Comparison of ENCODE assay signal across 11 cellular contexts in genomic region chr21:44966135-44967081, GRCh38. TPM values are rescaled to one million over a fixed set of nuclear protein-coding genes. Genes with fewer than 3 reads are reported as not detected.
A peak's percentile ranks its signal among the peaks of the same experiment; 100 is the strongest.
DNase-seq lines count a peak whose midpoint lies in the region; ATAC-seq, FAIRE-seq and TF ChIP-seq lines count a peak whose summit lies in the region.
"Had no signal": no experiment of that assay in that cellular context is flagged by ENCODE, and none has a peak within 500 bp of the region (broad histone marks: within the 10 kb centered on the region; RNA-seq: fewer than 3 reads in every experiment).

No MANE protein-coding gene starts in this region.

- H3K9me3 Mint-ChIP-seq in immature natural killer cell = no peaks in the 10 kb centered on the region

- peak overlapping the region in 3 of 6 donors; percentile 31 to 92 (median 49) for H3K27ac Mint-ChIP-seq in immature natural killer cell

- peak; percentile 42 for DNase-seq in KG1 (lab: John Stamatoyannopoulos, UW)
- DNase-seq in ascending aorta (ENCODE audit: low spot score in 2 of 2) = no peak
- no peak for DNase-seq in immature natural killer cell
- DNase-seq in omental fat pad (ENCODE audit: low spot score) = no peak
- no peak for DNase-seq in D341Med (ENCODE audit: low spot score)
- DNase-seq in small intestine = no peak
- DNase-seq: GM23248, NCI-H2107 had no signal

- peaks cover 4 to 21% (median 20%) of the 10 kb centered on the region in 3 donors for H3K36me3 Mint-ChIP-seq in immature natural killer cell

- peak overlapping the region; percentile 7 to 78 (median 73) for H3K4me3 Mint-ChIP-seq in immature natural killer cell

- H3K9me3 ChIP-seq in ascending aorta = no peaks in the 10 kb centered on the region
- H3K9me3 ChIP-seq in small intestine (ENCODE audit: control insufficient read depth, low read depth) = no peaks in the 10 kb centered on the region

- intact Hi-C loops in ascending aorta (cut with DNase I) = no loop called here

- H3K27me3 ChIP-seq in ascending aorta = no peaks in the 10 kb centered on the region
- no peaks in the 10 kb centered on the region for H3K27me3 ChIP-seq in small intestine (ENCODE audit: control insufficient read depth in 2 of 2, insufficient read depth in 2 of 2, low read length in 2 of 2)

- ATAC-seq in omental fat pad (ENCODE audit: low FRiP score) = no peak
- ATAC-seq in GM21737 (IDR thresholded peaks at IDR 0.05; ENCODE audit: unreplicated experiment) = no peak

- peaks cover 23 to 46% of the 10 kb centered on the region in 2 donors for H3K4me1 ChIP-seq in ascending aorta
- peaks cover 0 to 6% of the 10 kb centered on the region in 2 donors for H3K4me1 ChIP-seq in small intestine (ENCODE audit: control insufficient read depth in 2 of 2, insufficient read depth in 1 of 2, low read depth in 1 of 2, low read length in 1 of 2)

- no peak for TF ChIP-seq CTCF in ascending aorta (IDR thresholded peaks at IDR 0.05)
- no peak for TF ChIP-seq CTCF in omental fat pad (IDR thresholded peaks at IDR 0.05)

- H3K27ac ChIP-seq in ascending aorta (peak overlapping the region; percentile 72 to 87), skin epidermis (peak overlapping the region in 12 of 21 experiments; percentile 5 to 74 (median 46)), small intestine (ENCODE audit: low read depth in 1 of 2, low read length in 1 of 2) (no peak overlapping the region)
- H3K27ac ChIP-seq: GM23248 had no signal

- peaks cover 3 to 9% (median 6%) of the 10 kb centered on the region in 3 donors for H3K27me3 Mint-ChIP-seq in immature natural killer cell (ENCODE audit: low read depth in 3 of 3)

- peak overlapping the region; percentile 7 to 46 for H3K4me3 ChIP-seq in ascending aorta
- no peak overlapping the region for H3K4me3 ChIP-seq in skin epidermis
- H3K4me3 ChIP-seq in small intestine (ENCODE audit: low read depth in 1 of 2, low read length in 2 of 2) = no peak overlapping the region
- H3K4me3 ChIP-seq: GM23248 had no signal

- peaks cover 65 to 69% of the 10 kb centered on the region in 2 donors for H3K4me1 Mint-ChIP-seq in immature natural killer cell

- H3K36me3 ChIP-seq in ascending aorta (peaks cover 0 to 10% of the 10 kb centered on the region in 2 donors), small intestine (ENCODE audit: control insufficient read depth in 2 of 2, insufficient read depth in 2 of 2, low read length in 2 of 2) (peaks cover 0 to 4% of the 10 kb centered on the region in 2 donors)

- WGBS in small intestine, 3 donors = 78 to 88% (median 82%) methylated on average over 29 to 30 of the region's 30 CpGs

- no peak for FAIRE-seq in small intestine (lab: Jason Lieb, UNC)
- FAIRE-seq: astrocyte had no signal

RNA-seq across cellular contexts. Expression of gene SLX9, which starts 26.6 kb away (rescaled TPM):
- total RNA-seq in ascending aorta (0.75 TPM), omental fat pad (10 to 100 TPM; 11.9 to 26.2 (median 16.1) TPM)
- polyA plus RNA-seq in immature natural killer cell (10 to 100 TPM in 2 of 3 donors, 1 to 10 TPM in 1; 7.1 to 12.4 (median 11.3) TPM), small intestine (10 to 100 TPM; 10.7 to 31.5 (median 30.0) TPM)

RNA-seq across cellular contexts. Expression of gene ITGB2, which starts 45.7 kb away (rescaled TPM):
- total RNA-seq in ascending aorta (65.5 TPM), omental fat pad (100 to 1,000 TPM in 3 of 4 donors, 10 to 100 TPM in 1; 98.5 to 581 (median 217) TPM)
- polyA plus RNA-seq in immature natural killer cell (1,000 to 10,000 TPM; 1,416 to 2,161 (median 1,452) TPM), small intestine (10 to 100 TPM in 2 of 3 donors, 1 to 10 TPM in 1; 4.5 to 16.4 (median 15.4) TPM)

Comparison
In these comparisons a context has a peak if more than half of its experiments do, and no peak if none do; other contexts are left out.
1. H3K27ac ChIP-seq: peak in ascending aorta (2 of 2) and skin epidermis (12 of 21); none in small intestine (0 of 2).
2. H3K4me3 ChIP-seq: peak in ascending aorta (2 of 2); none in skin epidermis (0 of 7) and small intestine (0 of 2).